1 cellular context compared by ENCODE assay signal in genomic region chr10:79079490-79080355, GRCh38.
TF ChIP-seq lines count a peak whose summit lies in the region.

No MANE protein-coding gene starts in this region.

TF ChIP-seq in HepG2, 621 proteins besides CTCF, POLR2A, EP300 and RAD21 (continued from another document):
- TF ChIP-seq RBM22 (optimal IDR thresholded peaks at IDR 0.05; ENCODE audit: low read length) (peak; percentile 71), CCAR2 (optimal IDR thresholded peaks at IDR 0.05; ENCODE audit: low read depth, low read length) (no peak), ZBTB21 (CRISPR knock-in tag; IDR thresholded peaks at IDR 0.05) (no peak), TGIF2 (CRISPR knock-in tag; IDR thresholded peaks at IDR 0.05) (0 out of 2 replicates have a peak, but pooled peaks have one; percentile 27), SAP130 (CRISPR knock-in tag; IDR thresholded peaks at IDR 0.05; ENCODE audit: low read depth) (0 out of 2 replicates have a peak, but pooled peaks have one; percentile 0), ZNF687 (CRISPR knock-in tag; IDR thresholded peaks at IDR 0.05) (peak; percentile 28; the same call in 1 of the 2 replicates), ZNF317 (CRISPR knock-in tag; IDR thresholded peaks at IDR 0.05) (no peak)
